Comparison of ENCODE assay signal across 1 cellular context in genomic region chr15:93068581-93069199, GRCh38.
TF ChIP-seq lines count a peak whose summit lies in the region.

No MANE protein-coding gene starts in this region.

TF ChIP-seq in HEK293T, 16 proteins besides CTCF, POLR2A, EP300 and RAD21 (continued from another document):
- TF ChIP-seq BHLHE40 (IDR thresholded peaks at IDR 0.05; ENCODE audit: borderline replicate concordance), result no peak
- TF ChIP-seq TARDBP (IDR thresholded peaks at IDR 0.05), result no peak
- TF ChIP-seq CTBP1 (IDR thresholded peaks at IDR 0.05; ENCODE audit: borderline replicate concordance), result peak; percentile 95
- no peak for TF ChIP-seq ZNF384 (IDR thresholded peaks at IDR 0.05)
- 0 out of 2 replicates have a peak, but pooled peaks have one; percentile 2 for TF ChIP-seq ARNT (IDR thresholded peaks at IDR 0.05)
- TF ChIP-seq NFRKB (IDR thresholded peaks at IDR 0.05), result no peak
- TF ChIP-seq ELF4 (IDR thresholded peaks at IDR 0.05), result no peak
- TF ChIP-seq L3MBTL2 (conservative IDR thresholded peaks at IDR 0.05), result no peak; the same call in 1 of the 2 replicates
- no peak for TF ChIP-seq HDGF (IDR thresholded peaks at IDR 0.05; ENCODE audit: borderline replicate concordance)
- TF ChIP-seq SUZ12 (IDR thresholded peaks at IDR 0.05), result no peak
- peak; percentile 68; the same call in 1 of the 2 replicates for TF ChIP-seq LEF1 (IDR thresholded peaks at IDR 0.05; ENCODE audit: borderline replicate concordance)
TF ChIP-seq in HEK293T: peak in this region for 4.
